ENCODE assay signal across 10 cellular contexts in the genomic region with DNA sequence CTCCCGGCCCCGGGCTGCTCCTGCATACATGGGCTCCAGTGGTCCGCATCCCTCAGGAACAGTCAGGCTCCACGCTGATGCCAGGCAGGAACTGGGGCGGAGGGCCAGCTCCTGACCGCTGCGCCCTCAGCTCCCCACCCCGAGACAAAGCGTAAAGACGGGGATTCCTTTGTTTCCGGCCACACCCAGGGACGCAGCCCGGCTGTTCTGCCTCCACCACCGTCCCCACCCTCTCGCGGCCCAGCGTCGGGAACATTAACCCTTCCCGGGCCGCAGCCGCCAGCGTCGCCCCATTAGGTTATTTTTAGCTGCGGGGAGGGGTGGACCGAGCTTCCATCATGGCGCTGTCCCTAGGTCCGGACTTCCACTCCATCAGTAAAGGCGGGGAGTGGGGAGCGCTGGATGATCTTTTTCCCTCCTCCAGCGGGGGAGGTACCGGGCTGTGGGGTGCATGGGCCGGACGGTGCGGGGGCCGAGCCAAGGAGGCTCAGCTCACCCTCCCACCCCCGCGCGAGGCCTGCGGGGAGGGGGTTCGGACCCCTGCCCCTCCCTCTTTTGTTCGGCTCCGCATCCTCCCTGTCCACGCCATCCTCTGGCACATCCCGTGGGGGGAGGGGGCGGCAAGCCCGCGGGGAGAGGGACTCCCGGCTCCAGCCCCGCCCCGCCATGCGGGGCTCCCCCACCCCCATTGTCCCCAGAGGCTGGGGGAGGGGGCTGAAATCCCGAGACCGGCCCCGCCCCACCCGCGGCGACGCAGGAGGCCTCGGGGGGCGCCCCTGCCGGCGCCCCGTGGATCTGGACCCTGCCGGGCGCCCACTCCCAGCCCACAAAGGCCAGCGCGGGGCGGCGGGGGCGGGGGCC. TPM values are rescaled to one million over a fixed set of nuclear protein-coding genes. Genes with fewer than 3 reads are reported as not detected.
DNase-seq lines count a peak whose midpoint lies in the region; ATAC-seq, FAIRE-seq and TF ChIP-seq lines count a peak whose summit lies in the region.
"Had no signal": no experiment of that assay in that cellular context is flagged by ENCODE, and none has a peak within 500 bp of the region (broad histone marks: within the 10 kb centered on the region; RNA-seq: fewer than 3 reads in every experiment).

No MANE protein-coding gene starts in this region.

- TF ChIP-seq CTCF in A549 (IDR thresholded peaks at IDR 0.05), result no peak
- peak; percentile 34 for TF ChIP-seq CTCF in neural crest cell (conservative IDR thresholded peaks at IDR 0.05)

- DNase-seq in A549 (ENCODE audit: low read depth in 1 of 2, low spot score in 1 of 2), result no peak
- DNase-seq in NCI-H146 treated with DMSO at 0.1 percent for 48 hours (lab: John Stamatoyannopoulos, UW; ENCODE audit: unreplicated experiment), result peak; percentile 60
- peak; percentile 50 for DNase-seq in neural crest cell (ENCODE audit: low read depth, low spot score)
- no peak for DNase-seq in SIG-M5 (lab: John Stamatoyannopoulos, UW)
- DNase-seq: effector memory CD8-positive, alpha-beta T cell; NCI-H226 had no signal

- no peaks in the 10 kb centered on the region for H3K9me3 ChIP-seq in A549

- H3K36me3 Mint-ChIP-seq in neural crest cell (ENCODE audit: low read depth), result no peaks in the 10 kb centered on the region

- H3K27ac Mint-ChIP-seq in neural crest cell (ENCODE audit: unreplicated experiment), result peak overlapping the region; percentile 87
- H3K27ac Mint-ChIP-seq: effector memory CD8-positive, alpha-beta T cell had no signal

- no peak for TF ChIP-seq EP300 in A549 (IDR thresholded peaks at IDR 0.05)

- no peak for FAIRE-seq in A549 (lab: Jason Lieb, UNC)

- peaks cover 71% of the 10 kb centered on the region for H3K4me1 Mint-ChIP-seq in neural crest cell

- H3K9me3 Mint-ChIP-seq in neural crest cell, result no peaks in the 10 kb centered on the region
- H3K9me3 Mint-ChIP-seq: effector memory CD8-positive, alpha-beta T cell had no signal

- H3K4me2 ChIP-seq in A549, result peak overlapping the region; percentile 94

- peaks cover 6% of the 10 kb centered on the region; the same call in 2 of the 3 replicates for H3K4me1 ChIP-seq in A549

- TF ChIP-seq POLR2A in A549 (IDR thresholded peaks at IDR 0.05; ENCODE audit: low read length), result no peak

- no peak for TF ChIP-seq RAD21 in A549 (conservative IDR thresholded peaks at IDR 0.05 in 1 of 2, IDR thresholded peaks at IDR 0.05 in 1 of 2)

- CTCF ChIA-PET in A549 (lab: Yijun Ruan, JAX), result no interaction called here

- peak overlapping the region; percentile 49 for H3K4me3 ChIP-seq in A549

- H3K27me3 Mint-ChIP-seq in neural crest cell (ENCODE audit: low read depth), result peaks cover 27% of the 10 kb centered on the region

- ATAC-seq in A549, result peak in 1 of 2 experiments; percentile 67; a peak in 3 of 6 replicates
- ATAC-seq in esophagus mucosa, result peak; percentile 15
- ATAC-seq in HG03571 (IDR thresholded peaks at IDR 0.05; ENCODE audit: unreplicated experiment), result no peak
- ATAC-seq in HG03280 (IDR thresholded peaks at IDR 0.05; ENCODE audit: unreplicated experiment), result no peak
- no peak for ATAC-seq in HG02588 (IDR thresholded peaks at IDR 0.05; ENCODE audit: unreplicated experiment)
- ATAC-seq: effector memory CD8-positive, alpha-beta T cell had no signal

- H3K27ac ChIP-seq in A549, result peak overlapping the region; percentile 13 to 73; a peak in 4 of 6 replicates

- WGBS in A549 (ENCODE audit: missing lambda C conversion rate), result no CpG with 5 or more reads among the region's 70 CpGs

- POLR2A ChIA-PET in A549 (lab: Yijun Ruan, JAX), result no interaction called here

- H3K4me3 Mint-ChIP-seq in neural crest cell, result peak overlapping the region; percentile 96

TF ChIP-seq in A549, 52 proteins besides CTCF, POLR2A, EP300 and RAD21:
- TF ChIP-seq PBX3 (IDR thresholded peaks at IDR 0.05) (no peak), ZC3H11A (IDR thresholded peaks at IDR 0.05) (no peak), CBX8 (IDR thresholded peaks at IDR 0.05) (no peak), RARB (CRISPR knock-in tag; IDR thresholded peaks at IDR 0.05) (no peak), BHLHE40 (IDR thresholded peaks at IDR 0.05; ENCODE audit: low read depth, low read length) (no peak), SREBF2 (IDR thresholded peaks at IDR 0.05) (no peak), CHD2 (IDR thresholded peaks at IDR 0.05; ENCODE audit: low read length, partially characterized antibody) (no peak), FOXS1 (CRISPR knock-in tag; IDR thresholded peaks at IDR 0.05) (no peak), EHMT2 (IDR thresholded peaks at IDR 0.05; ENCODE audit: low read depth) (no peak), HDAC2 (IDR thresholded peaks at IDR 0.05) (no peak), TFCP2L1 (CRISPR knock-in tag; IDR thresholded peaks at IDR 0.05) (no peak), PHF8 (IDR thresholded peaks at IDR 0.05; ENCODE audit: borderline replicate concordance, low read depth) (no peak), RNF2 (IDR thresholded peaks at IDR 0.05; ENCODE audit: borderline replicate concordance, low read depth) (no peak), NR3C1 (IDR thresholded peaks at IDR 0.05) (no peak), ZSCAN20 (CRISPR knock-in tag; IDR thresholded peaks at IDR 0.05) (no peak), CHD4 (IDR thresholded peaks at IDR 0.05; ENCODE audit: borderline replicate concordance) (no peak), JUN (IDR thresholded peaks at IDR 0.05) (no peak)
- TF ChIP-seq, protein P1, sequence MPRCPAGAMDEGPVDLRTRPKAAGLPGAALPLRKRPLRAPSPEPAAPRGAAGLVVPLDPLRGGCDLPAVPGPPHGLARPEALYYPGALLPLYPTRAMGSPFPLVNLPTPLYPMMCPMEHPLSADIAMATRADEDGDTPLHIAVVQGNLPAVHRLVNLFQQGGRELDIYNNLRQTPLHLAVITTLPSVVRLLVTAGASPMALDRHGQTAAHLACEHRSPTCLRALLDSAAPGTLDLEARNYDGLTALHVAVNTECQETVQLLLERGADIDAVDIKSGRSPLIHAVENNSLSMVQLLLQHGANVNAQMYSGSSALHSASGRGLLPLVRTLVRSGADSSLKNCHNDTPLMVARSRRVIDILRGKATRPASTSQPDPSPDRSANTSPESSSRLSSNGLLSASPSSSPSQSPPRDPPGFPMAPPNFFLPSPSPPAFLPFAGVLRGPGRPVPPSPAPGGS (IDR thresholded peaks at IDR 0.05), result no peak
- TF ChIP-seq, protein P2, sequence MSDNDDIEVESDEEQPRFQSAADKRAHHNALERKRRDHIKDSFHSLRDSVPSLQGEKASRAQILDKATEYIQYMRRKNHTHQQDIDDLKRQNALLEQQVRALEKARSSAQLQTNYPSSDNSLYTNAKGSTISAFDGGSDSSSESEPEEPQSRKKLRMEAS (IDR thresholded peaks at IDR 0.05), result no peak

RNA-seq across cellular contexts. Expression of gene CRMP1, which starts 5.3 kb away (rescaled TPM):
- polyA plus RNA-seq in A549 (2011; rRNA removed) (0.74 and 1.1 TPM in 2 replicates), A549 (2017; fragmentation: RNase III; extraction: RNeasy Plus Mini Kit Qiagen cat#74134 plus additional on column Dnase treatment) (0.67 to 0.80 TPM (median 0.71 TPM) in 3 replicates)
- polyA plus RNA-seq in A549 (2012; cell fraction: cytosol; rRNA removed), result 0.59 and 0.74 TPM in 2 replicates
- 0.53 and 1.0 TPM in 2 replicates for polyA plus RNA-seq in A549 (2012; cell fraction: nucleus; rRNA removed)
- polyA minus RNA-seq in A549 (2011; rRNA and poly(A)+ RNA removed), result 0.99 and 1.2 TPM in 2 replicates
- total RNA-seq in esophagus mucosa (1.8 TPM), neural crest cell (245 and 251 TPM in 2 replicates)

Comparison
In these comparisons a context has a peak if more than half of its experiments do, and no peak if none do; other contexts are left out.
1. DNase-seq: peak in NCI-H146 treated with DMSO at 0.1 percent for 48 hours (single experiment) and neural crest cell (single experiment); none in A549 (0 of 2) and SIG-M5 (single experiment).
2. RNA of gene CRMP1, which starts 5.3 kb away (total RNA-seq): 245 to 251 TPM in neural crest cell; 1.8 TPM in esophagus mucosa (single experiment); every median in the first group is over 10 times any median in the second.